ENCODE assay signal across 8 cellular contexts in the genomic region with DNA sequence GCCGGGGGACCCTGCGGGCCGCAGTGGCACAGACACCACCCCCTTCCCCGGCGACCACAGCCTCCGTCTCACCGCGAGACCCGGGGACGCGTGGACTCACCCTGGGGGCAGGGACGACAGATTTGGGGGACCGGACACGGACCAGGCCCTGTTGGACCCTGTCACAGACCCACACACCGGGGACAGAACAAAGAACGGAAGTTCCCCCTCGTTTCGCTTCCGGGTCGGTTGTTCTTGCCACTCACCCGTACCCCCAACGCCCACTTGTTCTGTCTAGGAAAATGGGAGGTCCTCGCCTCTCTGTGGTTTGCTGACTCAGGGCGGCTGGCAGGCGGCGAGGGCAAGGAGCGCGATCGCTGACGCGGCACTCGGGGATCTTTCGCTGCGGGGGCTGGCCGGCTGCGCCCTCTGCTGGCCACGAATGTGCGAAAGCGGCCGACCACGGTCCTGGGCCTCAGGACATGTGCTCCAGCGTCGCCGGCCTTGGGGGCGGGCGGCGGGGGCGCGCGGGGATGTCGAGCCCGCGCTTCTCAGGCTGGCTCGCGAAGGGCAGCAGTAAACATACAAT. TPM values are rescaled to one million over a fixed set of nuclear protein-coding genes. Genes with fewer than 3 reads are reported as not detected.
DNase-seq lines count a peak whose midpoint lies in the region; FAIRE-seq and TF ChIP-seq lines count a peak whose summit lies in the region.

A gene (minus strand): TSS at position 189 of the 568 bp plus-strand sequence. CDS start 4,366 bp downstream, outside the sequence.

- peaks cover 45% of the 10 kb centered on the region for H3K4me1 Mint-ChIP-seq in HFFc6 (ENCODE audit: low read depth)
- H3K4me1 Mint-ChIP-seq in activated naive CD4-positive, alpha-beta T cell treated with anti-CD3 and anti-CD28 coated beads for 36 hours (ENCODE audit: low read depth): peaks cover 29% of the 10 kb centered on the region

- peaks cover 3 to 11% of the 10 kb centered on the region in 2 donors for H3K4me1 ChIP-seq in neuronal stem cell (ENCODE audit: control insufficient read depth in 2 of 2, insufficient read depth in 1 of 2, low read depth in 1 of 2, low read length in 2 of 2)

- peaks cover 0 to 2% (median 0%) of the 10 kb centered on the region in 3 experiments for H3K27me3 ChIP-seq in neuronal stem cell (ENCODE audit: control insufficient read depth in 3 of 3, insufficient read depth in 3 of 3, low read depth in 1 of 3, low read length in 3 of 3)

- peak; percentile 98 for TF ChIP-seq CTCF in HFFc6 (IDR thresholded peaks at IDR 0.05)
- TF ChIP-seq CTCF in subcutaneous adipose tissue (IDR thresholded peaks at IDR 0.05; ENCODE audit: low read depth): no peak

- H3K9me3 ChIP-seq in neuronal stem cell (replicated peaks in 1 of 2; ENCODE audit: control insufficient read depth in 2 of 2, insufficient read depth in 1 of 2, low read depth in 1 of 2, low read length in 2 of 2): peaks cover 15 to 29% of the 10 kb centered on the region in 2 donors

- H3K4ac ChIP-seq in neuronal stem cell (ENCODE audit: low read length): peak within 1 kb of the TSS; percentile 70

- peaks cover 28% of the 10 kb centered on the region for H3K36me3 Mint-ChIP-seq in HFFc6 (ENCODE audit: low read depth)
- H3K36me3 Mint-ChIP-seq in activated naive CD4-positive, alpha-beta T cell treated with anti-CD3 and anti-CD28 coated beads for 36 hours (ENCODE audit: low read depth): peaks cover 13% of the 10 kb centered on the region

- DNase-seq in HFFc6: peak; percentile 99
- DNase-seq in NAMALWA (ENCODE audit: low spot score): peak; percentile 100
- DNase-seq in SK-N-DZ (ENCODE audit: low spot score): peak; percentile 99
- DNase-seq in activated naive CD4-positive, alpha-beta T cell treated with anti-CD3 and anti-CD28 coated beads for 36 hours: peak; percentile 99
- DNase-seq in frontal cortex (ENCODE audit: low spot score in 2 of 2): peak; percentile 96 to 97
- DNase-seq in neuronal stem cell (ENCODE audit: low spot score): peak; percentile 98

- peak within 1 kb of the TSS; percentile 98 for H3K18ac ChIP-seq in neuronal stem cell (ENCODE audit: low read length)

- intact Hi-C loops in activated naive CD4-positive, alpha-beta T cell treated with anti-CD3 and anti-CD28 coated beads for 36 hours (cut with micrococcal nuclease): loop anchor here (1.0 to 5.0 kb wide), 12 partner anchors 20 to 705 kb away; a partner anchor contains a TSS

- peak; percentile 17 for FAIRE-seq in frontal cortex (lab: Jason Lieb, UNC)

- H3K9me3 Mint-ChIP-seq in HFFc6: no peaks in the 10 kb centered on the region
- no peaks in the 10 kb centered on the region for H3K9me3 Mint-ChIP-seq in activated naive CD4-positive, alpha-beta T cell treated with anti-CD3 and anti-CD28 coated beads for 36 hours

- peak within 1 kb of the TSS; percentile 60 for H3K4me2 ChIP-seq in neuronal stem cell (ENCODE audit: insufficient read depth, low read length, poor library complexity, severe bottlenecking)

- H2BK120ac ChIP-seq in neuronal stem cell (ENCODE audit: low read depth, low read length): peak within 1 kb of the TSS; percentile 97

- H3K27me3 Mint-ChIP-seq in HFFc6 (ENCODE audit: insufficient read depth): no peaks in the 10 kb centered on the region
- no peaks in the 10 kb centered on the region for H3K27me3 Mint-ChIP-seq in activated naive CD4-positive, alpha-beta T cell treated with anti-CD3 and anti-CD28 coated beads for 36 hours (ENCODE audit: low read depth)

- H3K79me1 ChIP-seq in neuronal stem cell (ENCODE audit: low read depth, low read length): peaks cover 5% of the 10 kb centered on the region

- WGBS in neuronal stem cell (ENCODE audit: extremely low coverage in 2 of 2, insufficient read length in 2 of 2, insufficient replicate concordance in 1 of 2), 2 donors: no CpG with 5 or more reads among the region's 55 CpGs

- H2BK15ac ChIP-seq in neuronal stem cell (ENCODE audit: low read length): peak within 1 kb of the TSS; percentile 88

- H2AK5ac ChIP-seq in neuronal stem cell (ENCODE audit: low read depth, low read length): peak within 1 kb of the TSS; percentile 89

- H3K4me3 ChIP-seq in GM08714 (ENCODE audit: low read length): peak within 1 kb of the TSS; percentile 100
- peak within 1 kb of the TSS; percentile 99 to 100 for H3K4me3 ChIP-seq in neuronal stem cell (ENCODE audit: low read length in 2 of 2)

- H3K14ac ChIP-seq in neuronal stem cell (ENCODE audit: low read length): no peak within 1 kb of the TSS

- H3K4me3 Mint-ChIP-seq in HFFc6: peak within 1 kb of the TSS; percentile 97
- peak within 1 kb of the TSS; percentile 88 for H3K4me3 Mint-ChIP-seq in activated naive CD4-positive, alpha-beta T cell treated with anti-CD3 and anti-CD28 coated beads for 36 hours

- peak within 1 kb of the TSS; percentile 95 for H3K9ac ChIP-seq in neuronal stem cell (ENCODE audit: low read depth, low read length, poor library complexity)

- peak within 1 kb of the TSS; percentile 87 for H3K27ac Mint-ChIP-seq in HFFc6
- peak within 1 kb of the TSS; percentile 86 for H3K27ac Mint-ChIP-seq in activated naive CD4-positive, alpha-beta T cell treated with anti-CD3 and anti-CD28 coated beads for 36 hours

- peak within 1 kb of the TSS; percentile 79 for H2AFZ ChIP-seq in neuronal stem cell (ENCODE audit: low read length)

- no peak within 1 kb of the TSS for H3K27ac ChIP-seq in neuronal stem cell (replicated peaks; ENCODE audit: low read length)

- H2BK12ac ChIP-seq in neuronal stem cell (ENCODE audit: low read length): no peak within 1 kb of the TSS

- peaks cover 22 to 37% of the 10 kb centered on the region in 2 donors for H3K36me3 ChIP-seq in neuronal stem cell (replicated peaks in 1 of 2; ENCODE audit: control insufficient read depth in 2 of 2, insufficient read depth in 2 of 2, low read length in 2 of 2)

- CTCF ChIA-PET in activated naive CD4-positive, alpha-beta T cell treated with anti-CD3 and anti-CD28 coated beads for 36 hours (lab: Charles Lee): interaction anchor here (0.7 to 1.2 kb wide), 5 partner anchors 11 to 168 kb away, joined by 3 to 9 read pairs (median 4); no protein-coding TSS in a partner anchor

- H4K8ac ChIP-seq in neuronal stem cell (ENCODE audit: low read depth, low read length): no peak within 1 kb of the TSS

- H2BK5ac ChIP-seq in neuronal stem cell (ENCODE audit: low read length): no peak within 1 kb of the TSS

- H4K91ac ChIP-seq in neuronal stem cell (ENCODE audit: low read depth, low read length, poor library complexity): peak within 1 kb of the TSS; percentile 94

- H3K23ac ChIP-seq in neuronal stem cell (ENCODE audit: low read depth, low read length, poor library complexity): peak within 1 kb of the TSS; percentile 100

RNA-seq across cellular contexts. Expression of the gene that starts here (rescaled TPM):
- 10 to 100 TPM; 16.5 to 19.4 (median 18.3) TPM for total RNA-seq in HFFc6 (2021; fragmentation: NEBNext Ultra II Directional; extraction: Animal tissue kit (Norgen Biotek cat#: 25700))
- polyA plus RNA-seq in SK-N-DZ (2014; cell fraction: cytosol; rRNA removed): 63.1 and 65.6 TPM in 2 replicates
- polyA plus RNA-seq in SK-N-DZ (2014; cell fraction: nucleus; rRNA removed): 101 and 141 TPM in 2 replicates
- 10 to 100 TPM; 13.1 to 14.0 TPM for total RNA-seq in activated naive CD4-positive, alpha-beta T cell treated with anti-CD3 and anti-CD28 coated beads for 36 hours
- total RNA-seq in frontal cortex (44.4 TPM), subcutaneous adipose tissue (10 to 100 TPM; 14.8 to 29.3 (median 25.2) TPM)
- polyA plus RNA-seq in neuronal stem cell (2013, experiment 1 of 2): 57.7 TPM
- 59.6 TPM for polyA plus RNA-seq in neuronal stem cell (2013, experiment 2 of 2)
